Comparison of ENCODE assay signal across 12 cellular contexts in the genomic region with DNA sequence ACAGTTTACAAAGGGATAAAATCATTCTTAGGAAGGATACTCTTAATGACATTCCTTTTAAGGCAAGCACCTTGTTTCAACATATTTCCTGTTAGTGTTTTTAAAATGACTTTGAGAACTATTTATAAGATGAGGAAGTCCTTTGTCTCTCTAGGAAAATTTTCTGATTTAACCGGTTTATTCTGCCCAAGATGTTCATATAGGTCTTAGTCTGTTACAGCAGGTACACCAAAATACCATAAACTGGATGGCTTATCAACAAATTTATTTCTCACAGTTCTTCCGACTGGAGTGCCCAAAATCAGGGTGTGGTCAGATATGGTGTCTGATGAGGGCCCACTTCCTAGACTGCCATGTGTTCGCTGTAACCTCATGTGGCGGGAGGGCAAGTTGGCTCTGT.
DNase-seq lines count a peak whose midpoint lies in the region; ATAC-seq and TF ChIP-seq lines count a peak whose summit lies in the region.
"Had no signal": no experiment of that assay in that cellular context is flagged by ENCODE, and none has a peak within 500 bp of the region (broad histone marks: within the 10 kb centered on the region; RNA-seq: fewer than 3 reads in every experiment).

No MANE protein-coding gene starts in this region.

- peaks cover 21% of the 10 kb centered on the region for H3K4me1 ChIP-seq in hepatocyte (ENCODE audit: insufficient read depth)
- peaks cover 27 to 29% of the 10 kb centered on the region in 2 donors for H3K4me1 ChIP-seq in gastrocnemius medialis
- H3K4me1 ChIP-seq in Karpas-422 (ENCODE audit: low read length): no peaks in the 10 kb centered on the region

- TF ChIP-seq POLR2A in gastrocnemius medialis (IDR thresholded peaks at IDR 0.05): no peak

- DNase-seq in HCEC 1CT: peak; percentile 33
- DNase-seq in NOMO-1 treated with dmso at 0.1 percent for 144 hours (lab: John Stamatoyannopoulos, UW; ENCODE audit: unreplicated experiment): peak; percentile 73
- no peak for DNase-seq in hepatocyte (ENCODE audit: low spot score)
- DNase-seq in gastrocnemius medialis: no peak
- no peak for DNase-seq in activated T-cell treated with anti-CD3 and anti-CD28 coated beads, Interleukin-2, amount 50 U/mL, for 1 hour
- DNase-seq in ACHN: no peak
- no peak for DNase-seq in Karpas-422
- DNase-seq: GDM1, NCI-H1694, NCI-H510A, ovary had no signal

- H2AFZ ChIP-seq in hepatocyte (no peak overlapping the region), Karpas-422 (ENCODE audit: low read length) (no peak overlapping the region)

- H4K20me1 ChIP-seq in hepatocyte (ENCODE audit: insufficient read depth, poor library complexity, severe bottlenecking) (no peaks in the 10 kb centered on the region), Karpas-422 (ENCODE audit: insufficient read depth, low read depth, low read length) (no peaks in the 10 kb centered on the region)

- H3K4me3 ChIP-seq in hepatocyte: no peak overlapping the region
- no peak overlapping the region for H3K4me3 ChIP-seq in gastrocnemius medialis
- H3K4me3 ChIP-seq in Karpas-422 (ENCODE audit: low read length): no peak overlapping the region
- H3K4me3 ChIP-seq: ovary had no signal

- peak; percentile 36 to 51 for ATAC-seq in gastrocnemius medialis
- ATAC-seq: activated naive CD4-positive, alpha-beta T cell treated with anti-CD3 and anti-CD28 coated beads, Interleukin-2, amount 50 U/mL, for 72 hours had no signal

- intact Hi-C loops in gastrocnemius medialis (cut with DNase I; ENCODE audit: low total_unique reads): loop anchor here (10.0 kb wide), 2 partner anchors 213 to 713 kb away; a partner anchor contains a TSS

- in situ Hi-C loops in gastrocnemius medialis (cut with MboI; ENCODE audit: low sequenced_read_pairs in 4 of 4) (loop anchor here in 3 of 4 donors (10.0 to 25.0 kb wide), 3 partner anchors 201 to 226 kb away; a partner anchor contains a TSS), ACHN (cut with HindIII; ENCODE audit: low pct_ligation_motif_present, low pct_unique_long_range_greater_than_20kb, low sequenced_read_pairs) (no loop called here)

- no peak overlapping the region for H3K9ac ChIP-seq in Karpas-422 (ENCODE audit: low read length)

- H3K9me2 ChIP-seq in hepatocyte (replicated peaks; ENCODE audit: insufficient read depth) (no peaks in the 10 kb centered on the region), Karpas-422 (replicated peaks; ENCODE audit: insufficient read depth, low read length) (no peaks in the 10 kb centered on the region)

- WGBS in hepatocyte (ENCODE audit: low lambda C conversion rate, missing lambda C conversion rate): 89% methylated on average over 4 of the region's 4 CpGs

- H3K4me2 ChIP-seq in hepatocyte (no peak overlapping the region), Karpas-422 (ENCODE audit: low read depth, low read length, poor library complexity, severe bottlenecking) (no peak overlapping the region)

- TF ChIP-seq CTCF in hepatocyte (IDR thresholded peaks at IDR 0.05; ENCODE audit: poor library complexity) (no peak), gastrocnemius medialis (IDR thresholded peaks at IDR 0.05 in 4 of 5, conservative IDR thresholded peaks at IDR 0.05 in 1 of 5) (no peak)

- no peaks in the 10 kb centered on the region for H3K79me2 ChIP-seq in hepatocyte
- H3K79me2 ChIP-seq in Karpas-422 (ENCODE audit: low read length): no peaks in the 10 kb centered on the region

- no peaks in the 10 kb centered on the region for H3K9me3 ChIP-seq in hepatocyte (ENCODE audit: low read depth)
- H3K9me3 ChIP-seq in gastrocnemius medialis: no peaks in the 10 kb centered on the region
- no peaks in the 10 kb centered on the region for H3K9me3 ChIP-seq in Karpas-422 (ENCODE audit: low read length)
- H3K9me3 ChIP-seq: ovary had no signal

- H3K27me3 ChIP-seq in hepatocyte (no peaks in the 10 kb centered on the region), gastrocnemius medialis (no peaks in the 10 kb centered on the region), Karpas-422 (ENCODE audit: low read length) (no peaks in the 10 kb centered on the region)
- H3K27me3 ChIP-seq: ovary had no signal

- H3K36me3 ChIP-seq in hepatocyte (replicated peaks; ENCODE audit: insufficient read depth, low read depth) (no peaks in the 10 kb centered on the region), gastrocnemius medialis (no peaks in the 10 kb centered on the region), Karpas-422 (ENCODE audit: insufficient read depth, low read length) (no peaks in the 10 kb centered on the region)
- H3K36me3 ChIP-seq: ovary had no signal

- H3K27ac ChIP-seq in hepatocyte (peak overlapping the region; percentile 61), gastrocnemius medialis (peak overlapping the region; percentile 55 to 69 (median 64)), Karpas-422 (ENCODE audit: low read length) (no peak overlapping the region)
- H3K27ac ChIP-seq: ovary had no signal

Comparison
In these comparisons a context has a peak if more than half of its experiments do, and no peak if none do; other contexts are left out.
1. DNase-seq: peak in HCEC 1CT (single experiment) and NOMO-1 treated with dmso at 0.1 percent for 144 hours (single experiment); none in hepatocyte (single experiment), gastrocnemius medialis (0 of 2), activated T-cell treated with anti-CD3 and anti-CD28 coated beads, Interleukin-2, amount 50 U/mL, for 1 hour (single experiment), ACHN (single experiment) and Karpas-422 (single experiment).